In the genomic region with DNA sequence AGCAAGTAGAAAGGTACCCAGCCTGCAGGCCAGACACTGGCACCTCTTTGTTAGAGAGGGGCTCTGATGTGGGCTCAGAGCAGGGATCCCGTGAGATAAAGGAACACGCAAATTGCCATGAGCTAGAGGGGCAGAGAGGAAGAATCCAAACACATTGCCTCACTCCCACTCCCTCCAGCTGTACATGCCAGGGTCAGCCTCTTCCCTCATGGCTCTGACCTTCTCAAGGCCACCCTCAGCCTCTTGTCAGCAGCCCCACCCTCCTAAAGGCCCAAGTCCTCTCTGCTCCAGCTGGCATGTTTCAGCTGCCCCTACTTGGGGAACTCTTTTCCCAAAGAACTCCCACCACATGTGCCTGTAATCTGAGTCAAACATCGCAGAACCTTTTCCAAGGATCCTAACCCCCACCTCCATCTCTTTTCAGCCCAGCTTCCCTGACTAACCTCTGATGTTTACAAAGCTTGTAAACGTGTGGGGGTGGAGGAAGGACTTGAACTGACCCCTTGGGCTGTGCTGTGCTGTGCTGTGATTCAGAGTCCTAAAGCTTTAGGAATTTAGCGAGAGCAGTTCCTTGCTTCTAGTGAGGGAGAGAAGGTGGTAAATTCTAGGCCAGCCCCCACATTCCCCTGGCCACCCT, we compare ENCODE assay signal across 12 cellular contexts. TPM values are rescaled to one million over a fixed set of nuclear protein-coding genes. Genes with fewer than 3 reads are reported as not detected.
DNase-seq lines count a peak whose midpoint lies in the region; ATAC-seq lines count a peak whose summit lies in the region.
"Had no signal": no experiment of that assay in that cellular context is flagged by ENCODE, and none has a peak within 500 bp of the region (broad histone marks: within the 10 kb centered on the region; RNA-seq: fewer than 3 reads in every experiment).

No MANE protein-coding gene starts in this region.

- no peaks in the 10 kb centered on the region for H3K9me3 ChIP-seq in muscle layer of duodenum (ENCODE audit: control insufficient read depth in 1 of 2, low read length in 2 of 2)
- H3K9me3 ChIP-seq: upper lobe of right lung had no signal

- no peaks in the 10 kb centered on the region for H3K36me3 ChIP-seq in ACC112 (ENCODE audit: insufficient read depth, low read length)
- no peaks in the 10 kb centered on the region for H3K36me3 ChIP-seq in muscle layer of duodenum (ENCODE audit: control insufficient read depth in 1 of 2, insufficient read depth in 2 of 2, low read length in 2 of 2)
- H3K36me3 ChIP-seq: upper lobe of right lung had no signal

- no peak overlapping the region for H2AFZ ChIP-seq in ACC112 (ENCODE audit: low read length, unreplicated experiment)

- H3K4me3 ChIP-seq in ACC112 (ENCODE audit: low read depth, low read length) (no peak overlapping the region), muscle layer of duodenum (ENCODE audit: low read depth in 1 of 2, low read length in 2 of 2) (no peak overlapping the region)
- H3K4me3 ChIP-seq: upper lobe of right lung had no signal

- no peak for ATAC-seq in HG03460 (IDR thresholded peaks at IDR 0.05; ENCODE audit: unreplicated experiment)
- ATAC-seq in HG02840 (IDR thresholded peaks at IDR 0.05; ENCODE audit: low FRiP score, unreplicated experiment) = no peak
- ATAC-seq: upper lobe of right lung had no signal

- no peaks in the 10 kb centered on the region for H3K27me3 ChIP-seq in ACC112 (ENCODE audit: insufficient read depth, low read length)
- no peaks in the 10 kb centered on the region for H3K27me3 ChIP-seq in muscle layer of duodenum (ENCODE audit: low read depth, low read length)
- H3K27me3 ChIP-seq: upper lobe of right lung had no signal

- H3K4me1 ChIP-seq in ACC112 (ENCODE audit: control insufficient read depth, insufficient read depth, low read length, unreplicated experiment) (peaks cover 23% of the 10 kb centered on the region), muscle layer of duodenum (ENCODE audit: control insufficient read depth in 1 of 2, insufficient read depth in 2 of 2, low read length in 2 of 2) (peaks cover 10 to 11% of the 10 kb centered on the region in 2 donors)

- DNase-seq in M059J (ENCODE audit: low read depth) (peak; percentile 90), dermis blood vessel endothelial cell (peak; percentile 36), GM19240 (ENCODE audit: insufficient read length, low spot score) (no peak)
- DNase-seq in activated CD8-positive, alpha-beta memory T cell treated with anti-CD3 and anti-CD28 coated beads, Interleukin-2, amount 50 U/mL, for 48 hours = no peak
- DNase-seq: central memory CD4-positive, alpha-beta T cell; hypothalamus; KG1; upper lobe of right lung had no signal

- H3K27ac ChIP-seq in ACC112 (ENCODE audit: low read depth, low read length) = peak overlapping the region; percentile 2; the same call in 1 of the 2 replicates
- H3K27ac ChIP-seq in muscle layer of duodenum (ENCODE audit: low read length) = peak overlapping the region; percentile 60
- H3K27ac ChIP-seq: upper lobe of right lung had no signal

- H3K79me2 ChIP-seq in ACC112 (ENCODE audit: control insufficient read depth, insufficient read depth, low read length, unreplicated experiment) = peaks cover 5% of the 10 kb centered on the region

RNA-seq across cellular contexts. Expression of a gene that starts 7.4 kb away (rescaled TPM):
- total RNA-seq in M059J (2014; rRNA removed; shearing (Covaris generic)) = 7.6 and 15.8 TPM in 2 replicates
- 16.3 and 20.0 TPM in 2 replicates for total RNA-seq in dermis blood vessel endothelial cell

RNA-seq across cellular contexts. Expression of a gene that starts 22.0 kb away (rescaled TPM):
- 7.1 and 16.3 TPM in 2 replicates for total RNA-seq in M059J (2014; rRNA removed; shearing (Covaris generic))
- 39.0 and 43.3 TPM in 2 replicates for total RNA-seq in dermis blood vessel endothelial cell

RNA-seq across cellular contexts. Expression of a gene that starts 41.0 kb away (rescaled TPM):
- total RNA-seq in M059J (2014; rRNA removed; shearing (Covaris generic)) = 60.5 and 97.2 TPM in 2 replicates
- total RNA-seq in dermis blood vessel endothelial cell = 115 and 124 TPM in 2 replicates

RNA-seq across cellular contexts. Expression of a gene that starts 54.7 kb away (rescaled TPM):
- 0.20 TPM in 1 of 2 replicates, not detected in the other for total RNA-seq in M059J (2014; rRNA removed; shearing (Covaris generic))
- total RNA-seq in dermis blood vessel endothelial cell = 3.4 and 10.9 TPM in 2 replicates

Comparison
In these comparisons a context has a peak if more than half of its experiments do, and no peak if none do; other contexts are left out.
1. DNase-seq: peak in M059J (single experiment) and dermis blood vessel endothelial cell (single experiment); none in GM19240 (single experiment) and activated CD8-positive, alpha-beta memory T cell treated with anti-CD3 and anti-CD28 coated beads, Interleukin-2, amount 50 U/mL, for 48 hours (single experiment).